In the genomic region with DNA sequence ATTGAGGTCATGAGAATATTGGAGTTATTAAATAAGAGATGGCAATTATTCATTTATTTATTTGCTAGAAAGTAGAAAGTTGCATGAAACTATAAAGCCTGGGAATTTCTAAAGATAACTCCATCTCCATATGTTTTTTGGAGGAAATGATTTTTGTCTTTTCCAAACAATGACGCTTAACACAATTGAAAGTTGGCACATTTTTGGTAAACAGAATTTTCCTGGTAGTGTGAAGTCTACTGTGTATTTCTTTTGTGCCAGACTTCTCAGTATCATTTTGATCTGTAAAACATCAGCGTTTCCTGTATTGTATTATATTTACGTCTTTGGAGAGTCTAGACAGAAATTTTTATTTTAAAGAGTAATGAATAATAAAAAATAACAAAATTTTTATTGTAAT, we compare ENCODE assay signal across 9 cellular contexts. TPM values are rescaled to one million over a fixed set of nuclear protein-coding genes. Genes with fewer than 3 reads are reported as not detected.
"Had no signal": no experiment of that assay in that cellular context is flagged by ENCODE, and none has a peak within 500 bp of the region (broad histone marks: within the 10 kb centered on the region; RNA-seq: fewer than 3 reads in every experiment).

No MANE protein-coding gene starts in this region.

- FAIRE-seq: G401.6, GM12878, GM12891, GM12892, GM18507, GM19239 had no signal

- H3K4me3 ChIP-seq: GM12878 had no signal

- ATAC-seq: GM12878 had no signal

- DNase-seq: GDM1, GF-D8 had no signal

RNA-seq across cellular contexts. Expression of a gene that starts 33.7 kb away (rescaled TPM):
- total RNA-seq: G401 had no signal
